ENCODE assay signal across 8 cellular contexts in the genomic region with DNA sequence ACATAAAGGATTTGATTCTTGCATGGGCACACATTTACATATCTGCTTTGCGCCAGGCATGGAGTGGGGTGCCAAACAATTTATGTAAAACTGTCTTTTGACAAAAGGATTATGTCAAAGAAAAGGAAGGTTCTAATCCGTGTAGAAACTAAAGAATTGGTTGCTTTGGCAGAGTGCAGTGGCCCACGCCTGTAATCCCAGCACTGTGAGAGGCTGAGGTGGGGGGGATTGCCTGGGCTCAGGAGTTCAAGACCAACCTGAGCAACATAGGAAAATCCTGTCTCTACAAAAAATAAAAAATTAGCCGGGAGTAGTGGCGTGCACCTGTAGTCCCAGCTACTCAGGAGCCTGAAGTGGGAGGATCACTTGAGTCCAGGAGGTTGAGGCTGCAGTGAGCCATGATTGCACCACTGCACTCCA. TPM values are rescaled to one million over a fixed set of nuclear protein-coding genes. Genes with fewer than 3 reads are reported as not detected.
DNase-seq lines count a peak whose midpoint lies in the region; ATAC-seq and TF ChIP-seq lines count a peak whose summit lies in the region.

No MANE protein-coding gene starts in this region.

- H3K27ac ChIP-seq in heart left ventricle, result peak overlapping the region in 2 of 12 donors; percentile 87 to 92
- H3K27ac ChIP-seq in lower lobe of right lung, result peak overlapping the region; percentile 96

- H3K27me3 Mint-ChIP-seq in type B pancreatic cell, result no peaks in the 10 kb centered on the region

- 62 to 66% (median 64%) methylated on average over 5 of the region's 5 CpGs for WGBS in heart left ventricle, 4 donors

- intact Hi-C loops in heart left ventricle (cut with DNase I), result loop anchor here in 4 of 10 donors (2.0 to 10.0 kb wide), 5 partner anchors 46 to 406 kb away; partner anchors contain the start of genes PASK (in 2 of the 4) and STK25 (in 1 of the 4)
- intact Hi-C loops in cardiac septum (cut with DNase I), result loop anchor here (2.0 to 5.0 kb wide), 2 partner anchors 48 to 114 kb away; partner anchors contain the start of gene PPP1R7
- intact Hi-C loops in lower lobe of right lung (cut with DNase I), result no loop called here

- peak overlapping the region; percentile 97 for H3K27ac Mint-ChIP-seq in type B pancreatic cell

- no peaks in the 10 kb centered on the region for H3K4me1 Mint-ChIP-seq in type B pancreatic cell (ENCODE audit: unreplicated experiment)

- DNase-seq in heart left ventricle, result no peak
- DNase-seq in cardiac septum (ENCODE audit: low spot score), result no peak
- DNase-seq in astrocyte of the spinal cord (ENCODE audit: low read depth, low spot score), result no peak
- DNase-seq in lower lobe of right lung, result no peak
- DNase-seq in type B pancreatic cell (ENCODE audit: extremely low spot score, unreplicated experiment), result no peak
- DNase-seq in HCEC 1CT, result no peak

- H3K36me3 ChIP-seq in heart left ventricle, result peaks cover 0 to 21% (median 15%) of the 10 kb centered on the region in 9 donors
- peaks cover 23% of the 10 kb centered on the region for H3K36me3 ChIP-seq in lower lobe of right lung

- in situ Hi-C loops in astrocyte of the spinal cord (cut with HindIII; ENCODE audit: low sequenced_read_pairs), result no loop called here

- H3K9me3 ChIP-seq in heart left ventricle, result no peaks in the 10 kb centered on the region
- no peaks in the 10 kb centered on the region for H3K9me3 ChIP-seq in lower lobe of right lung

- ATAC-seq in heart left ventricle (no peak), lower lobe of right lung (no peak), GM21447 (IDR thresholded peaks at IDR 0.05; ENCODE audit: unreplicated experiment) (no peak)
- ATAC-seq in activated CD4-positive, CD25-positive, alpha-beta regulatory T cell treated with anti-CD3 and anti-CD28 coated beads, Interleukin-2, amount 50 U/mL, for 24 hours, result no peak

- H3K9me3 Mint-ChIP-seq in type B pancreatic cell, result no peaks in the 10 kb centered on the region

- TF ChIP-seq CTCF in heart left ventricle (IDR thresholded peaks at IDR 0.05) (no peak), astrocyte of the spinal cord (IDR thresholded peaks at IDR 0.05; ENCODE audit: low read depth, low read length) (no peak), lower lobe of right lung (IDR thresholded peaks at IDR 0.05) (no peak), type B pancreatic cell (conservative IDR thresholded peaks at IDR 0.05) (no peak)

- peaks cover 13% of the 10 kb centered on the region for H3K36me3 Mint-ChIP-seq in type B pancreatic cell

- peaks cover 5 to 26% (median 18%) of the 10 kb centered on the region in 12 donors for H3K4me1 ChIP-seq in heart left ventricle
- peaks cover 46% of the 10 kb centered on the region for H3K4me1 ChIP-seq in lower lobe of right lung

- peak overlapping the region; percentile 99 for H3K4me3 Mint-ChIP-seq in type B pancreatic cell

- TF ChIP-seq POLR2A in heart left ventricle (IDR thresholded peaks at IDR 0.05), result no peak

- H3K27me3 ChIP-seq in heart left ventricle (no peaks in the 10 kb centered on the region), lower lobe of right lung (ENCODE audit: low read depth) (no peaks in the 10 kb centered on the region)

- H3K4me3 ChIP-seq in heart left ventricle (peak overlapping the region in 10 of 12 donors; percentile 68 to 99 (median 88)), astrocyte of the spinal cord (ENCODE audit: low read depth, low read length) (peak overlapping the region; percentile 88), lower lobe of right lung (peak overlapping the region; percentile 97)

RNA-seq across cellular contexts. Expression of gene MTERF4, which starts 1.1 kb away (rescaled TPM):
- total RNA-seq in heart left ventricle (10 to 100 TPM; 16.4 to 29.1 (median 22.3) TPM), cardiac septum (21.0 TPM), lower lobe of right lung (32.0 TPM), type B pancreatic cell (ENCODE audit: low replicate concordance) (38.9 and 46.3 TPM in 2 replicates)
- polyA plus RNA-seq in heart left ventricle, result 10 to 100 TPM; 23.0 to 28.7 TPM

RNA-seq across cellular contexts. Expression of gene PASK, which starts 46.1 kb away (rescaled TPM):
- total RNA-seq in heart left ventricle, result 1 to 10 TPM in 8 of 9 donors, under 1 TPM in 1; 0.60 to 6.3 (median 1.8) TPM
- 1 to 10 TPM in 1 of 2 donors, under 1 TPM in 1; 0.84 to 1.2 TPM for polyA plus RNA-seq in heart left ventricle
- 2.2 TPM for total RNA-seq in cardiac septum
- 10.8 TPM for total RNA-seq in lower lobe of right lung
- total RNA-seq in type B pancreatic cell (ENCODE audit: low replicate concordance), result 31.8 and 50.9 TPM in 2 replicates

RNA-seq across cellular contexts. Expression of gene PPP1R7, which starts 47.1 kb away (rescaled TPM):
- total RNA-seq in heart left ventricle (100 to 1,000 TPM in 1 of 9 donors, 10 to 100 TPM in 8; 66.7 to 110 (median 74.7) TPM), cardiac septum (77.7 TPM), lower lobe of right lung (58.9 TPM), type B pancreatic cell (ENCODE audit: low replicate concordance) (50.7 and 52.4 TPM in 2 replicates)
- 100 to 1,000 TPM in 1 of 2 donors, 10 to 100 TPM in 1; 82.7 to 103 TPM for polyA plus RNA-seq in heart left ventricle
